33 cellular contexts compared by ENCODE assay signal in the genomic region with DNA sequence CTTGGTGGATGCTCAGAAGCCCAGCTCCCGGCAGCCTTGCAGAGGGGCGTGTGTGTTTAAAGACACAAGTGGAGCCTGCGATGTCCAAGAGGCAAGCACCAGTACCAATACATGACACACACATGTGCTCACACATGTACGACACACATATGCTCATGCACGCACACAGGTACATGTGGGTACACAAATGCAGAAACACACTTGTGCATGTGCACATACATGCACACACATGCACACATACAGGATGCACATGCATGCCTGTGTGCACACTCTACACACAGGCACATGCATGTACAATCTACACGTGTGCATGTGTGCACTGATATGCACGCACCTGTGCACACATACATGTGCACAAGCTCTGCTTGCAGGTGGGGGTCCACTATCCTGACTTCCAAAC. TPM values are rescaled to one million over a fixed set of nuclear protein-coding genes. Genes with fewer than 3 reads are reported as not detected.
"Had no signal": no experiment of that assay in that cellular context is flagged by ENCODE, and none has a peak within 500 bp of the region (broad histone marks: within the 10 kb centered on the region; RNA-seq: fewer than 3 reads in every experiment).

No MANE protein-coding gene starts in this region.

- H3K4me1 ChIP-seq: colonic mucosa, esophagus squamous epithelium, heart right ventricle, left lung, prostate gland, spleen, transverse colon had no signal

- FAIRE-seq: endometrium, islet of Langerhans had no signal

- H3K4me1 Mint-ChIP-seq: central memory CD8-positive, alpha-beta T cell; naive thymus-derived CD8-positive, alpha-beta T cell; stimulated activated memory B cell treated with anti-CD40 and anti-IgM and Interleukin-4, amounts not matched to agents 10 μg/mL and 1 μg/mL and 100 μg/mL, for 72 hours had no signal

- H3K27ac Mint-ChIP-seq: effector memory CD8-positive, alpha-beta T cell; stimulated activated memory B cell treated with anti-CD40 and anti-IgM and Interleukin-4, amounts not matched to agents 10 μg/mL and 1 μg/mL and 100 μg/mL, for 72 hours; stimulated activated naive CD8-positive, alpha-beta T cell treated with anti-CD3 and anti-CD28 coated beads, Interleukin-15, Interleukin-2, amounts not matched to agents 100 ng/mL and 50 ng/mL, for 24 hours had no signal

- H3K9me3 Mint-ChIP-seq: central memory CD8-positive, alpha-beta T cell; effector memory CD8-positive, alpha-beta T cell; naive thymus-derived CD8-positive, alpha-beta T cell; neural crest cell; stimulated activated memory B cell treated with anti-CD40 and anti-IgM and Interleukin-4, amounts not matched to agents 10 μg/mL and 1 μg/mL and 100 μg/mL, for 72 hours; stimulated activated naive CD8-positive, alpha-beta T cell treated with anti-CD3 and anti-CD28 coated beads, Interleukin-15, Interleukin-2, amounts not matched to agents 100 ng/mL and 50 ng/mL, for 24 hours had no signal

- H3K27ac ChIP-seq: colonic mucosa, esophagus squamous epithelium, heart right ventricle, left lung, prostate gland, skin epidermis, spleen, transverse colon had no signal

- DNase-seq: colonic mucosa; dermis blood vessel endothelial cell; effector memory CD8-positive, alpha-beta T cell; erythroblast; esophagus squamous epithelium; foreskin melanocyte; glutamatergic neuron; heart right ventricle; hippocampal formation; left cardiac atrium; left lung; mesenchymal stem cell; midbrain; naive thymus-derived CD8-positive, alpha-beta T cell; nucleus accumbens; spleen; stimulated activated CD4-positive, alpha-beta T cell treated with anti-CD3 and anti-CD28 coated beads, Interleukin-4, amount 100 ng/mL, for 4 hours; transverse colon had no signal

- H3K36me3 Mint-ChIP-seq: naive thymus-derived CD8-positive, alpha-beta T cell; stimulated activated memory B cell treated with anti-CD40 and anti-IgM and Interleukin-4, amounts not matched to agents 10 μg/mL and 1 μg/mL and 100 μg/mL, for 72 hours had no signal

- H3K9me3 ChIP-seq: colonic mucosa, esophagus squamous epithelium, heart right ventricle, left lung, prostate gland, spleen, transverse colon had no signal

- H3K4me3 Mint-ChIP-seq: central memory CD8-positive, alpha-beta T cell; effector memory CD8-positive, alpha-beta T cell; naive thymus-derived CD8-positive, alpha-beta T cell; neural crest cell; stimulated activated memory B cell treated with anti-CD40 and anti-IgM and Interleukin-4, amounts not matched to agents 10 μg/mL and 1 μg/mL and 100 μg/mL, for 72 hours; stimulated activated naive CD8-positive, alpha-beta T cell treated with anti-CD3 and anti-CD28 coated beads, Interleukin-15, Interleukin-2, amounts not matched to agents 100 ng/mL and 50 ng/mL, for 24 hours had no signal

- H3K4me3 ChIP-seq: colonic mucosa, esophagus squamous epithelium, heart right ventricle, left lung, prostate gland, skin epidermis, spleen, transverse colon had no signal

- H3K36me3 ChIP-seq: colonic mucosa, esophagus squamous epithelium, heart right ventricle, left lung, prostate gland, spleen, transverse colon had no signal

RNA-seq across cellular contexts. Expression of a gene that starts 10.8 kb away (rescaled TPM):
- total RNA-seq: chondrocyte; dermis blood vessel endothelial cell; heart right ventricle; kidney epithelial cell; left cardiac atrium; left lung; lower leg skin; lung microvascular endothelial cell; myocyte; naive thymus-derived CD8-positive, alpha-beta T cell; osteocyte; right cardiac atrium had no signal
